Comparison of ENCODE assay signal across 8 cellular contexts in genomic region chr10:47619300-47620012, GRCh38.
DNase-seq lines count a peak whose midpoint lies in the region; ATAC-seq and TF ChIP-seq lines count a peak whose summit lies in the region.
"Not testable (repeated sequence)": the region's sequence is repeated elsewhere in the genome, so short reads cannot be mapped to it uniquely, and the experiment has no call there.

No MANE protein-coding gene starts in this region.

- peak; percentile 77 for ATAC-seq in foreskin keratinocyte
- peak; percentile 97 for ATAC-seq in left lobe of liver

- not testable (repeated sequence) for H3K4me3 ChIP-seq in cardiac fibroblast (replicated peaks in 1 of 2; ENCODE audit: low read depth in 2 of 2, low read length in 2 of 2)

- H3K27me3 ChIP-seq in foreskin keratinocyte: not testable (repeated sequence)

- in situ Hi-C loops in SK-MEL-5 (cut with HindIII; ENCODE audit: low pct_unique_long_range_greater_than_20kb, low sequenced_read_pairs): not testable (repeated sequence)

- H3K27ac ChIP-seq in 22Rv1, foreskin keratinocyte: not testable (repeated sequence)

- 0 out of 2 replicates have a peak, but pooled peaks have one; percentile 8 for TF ChIP-seq CTCF in 22Rv1 (IDR thresholded peaks at IDR 0.05)
- peak; percentile 23 for TF ChIP-seq CTCF in cardiac fibroblast (IDR thresholded peaks at IDR 0.05; ENCODE audit: low read depth, low read length)
- not testable (repeated sequence) for TF ChIP-seq CTCF in foreskin keratinocyte (conservative IDR thresholded peaks at IDR 0.05)

- not testable (repeated sequence) for H3K4me1 ChIP-seq in foreskin keratinocyte

- DNase-seq in DMS114 treated with DMSO at 0.1 percent for 48 hours (lab: John Stamatoyannopoulos, UW; ENCODE audit: unreplicated experiment) (peak; percentile 16), LHCN-M2 (ENCODE audit: low read depth) (peak; percentile 0), SK-MEL-5 (ENCODE audit: low read depth, low spot score) (peak; percentile 5), cardiac fibroblast (ENCODE audit: low read depth in 2 of 2) (peak; percentile 23 to 49), left lobe of liver (ENCODE audit: low spot score) (peak; percentile 57), renal cortical epithelial cell (ENCODE audit: low read depth) (peak; percentile 80)
- DNase-seq in foreskin keratinocyte: not testable (repeated sequence)
